ENCODE assay signal across 22 cellular contexts in the genomic region with DNA sequence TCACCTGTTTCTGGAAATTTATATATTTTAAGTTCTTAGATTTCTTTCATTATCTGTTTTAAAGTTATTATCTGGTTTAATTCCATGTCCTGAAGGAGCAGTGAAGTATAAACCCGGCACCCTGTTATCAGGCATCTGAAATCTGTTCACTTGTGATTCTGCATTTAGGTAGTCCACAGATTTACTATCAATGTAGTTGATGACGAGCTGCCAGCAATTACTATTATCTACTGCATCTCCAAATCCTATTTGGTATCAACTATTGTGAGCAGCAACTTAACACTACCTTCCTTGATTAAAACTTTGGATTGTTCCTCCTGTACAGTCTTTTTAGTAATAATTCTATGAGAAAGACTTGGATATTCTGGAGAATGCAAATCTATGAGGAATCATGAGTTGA.
"Had no signal": no experiment of that assay in that cellular context is flagged by ENCODE, and none has a peak within 500 bp of the region (broad histone marks: within the 10 kb centered on the region; RNA-seq: fewer than 3 reads in every experiment).

No MANE protein-coding gene starts in this region.

- ATAC-seq: left lung, lower lobe of right lung, right cardiac atrium had no signal

- DNase-seq: activated CD4-positive, alpha-beta memory T cell treated with anti-CD3 and anti-CD28 coated beads for 36 hours; activated CD4-positive, alpha-beta T cell treated with anti-CD3 and anti-CD28 coated beads, Interleukin-2, amount 10 ng/mL, durations not matched to agents 24 days and 14 days; activated CD4-positive, CD25-positive, alpha-beta regulatory T cell treated with anti-CD3 and anti-CD28 coated beads, Interleukin-2, amount 50 U/mL, for 72 hours; activated CD8-positive, alpha-beta memory T cell treated with anti-CD3 and anti-CD28 coated beads, Interleukin-2, amount 50 U/mL, for 4 hours; activated T-cell treated with anti-CD3 and anti-CD28 coated beads, Interleukin-2, amount 50 U/mL, for 1 hour; esophagus squamous epithelium; left lung; lower lobe of right lung; right cardiac atrium; spleen; stimulated activated naive CD4-positive, alpha-beta T cell treated with Interleukin-2 at 50 U/mL for 16 hours; SW 1271; T1000 had no signal

- H3K9me3 ChIP-seq: esophagus squamous epithelium, left lung, lower lobe of right lung, spleen, tibial nerve had no signal

- H3K9me3 Mint-ChIP-seq: activated CD4-positive, alpha-beta memory T cell treated with anti-CD3 and anti-CD28 coated beads for 36 hours; activated CD4-positive, alpha-beta T cell treated with anti-CD3 and anti-CD28 coated beads, Interleukin-2, amount 10 ng/mL, durations not matched to agents 24 days and 14 days; activated naive CD4-positive, alpha-beta T cell treated with anti-CD3 and anti-CD28 coated beads, Interleukin-2, amount 50 U/mL, for 24 hours; activated T-helper 2 cell treated with anti-CD3 and anti-CD28 coated beads, Interferon-gamma antibody, Interleukin-2, Interleukin-4, amounts not matched to agents 10 μg/mL and 5 μg/mL and 100 μg/mL, durations not matched to agents 14 hours and 24 hours and 36 hours; brain; dendritic cell treated with granulocyte-macrophage colony-stimulating factor and Interleukin-4, amounts not matched to agents 40 ng/mL and 50 ng/mL, for 4 days; T-helper 1 cell treated with Interleukin-12 subunit alpha and Interleukin-12 subunit beta and Interleukin-4 antibody, amounts not matched to agents 30 μg/mL and 1 μg/mL, for 36 hours had no signal

- H3K27me3 Mint-ChIP-seq: activated CD4-positive, alpha-beta memory T cell treated with anti-CD3 and anti-CD28 coated beads for 36 hours; activated CD4-positive, alpha-beta T cell treated with anti-CD3 and anti-CD28 coated beads, Interleukin-2, amount 10 ng/mL, durations not matched to agents 24 days and 14 days; activated naive CD4-positive, alpha-beta T cell treated with anti-CD3 and anti-CD28 coated beads, Interleukin-2, amount 50 U/mL, for 24 hours; brain; dendritic cell treated with granulocyte-macrophage colony-stimulating factor and Interleukin-4, amounts not matched to agents 40 ng/mL and 50 ng/mL, for 4 days had no signal

- H3K27ac ChIP-seq: epithelial cell of prostate, lower lobe of right lung, tibial nerve had no signal

- H3K4me3 ChIP-seq: esophagus squamous epithelium, left lung, lower lobe of right lung, spleen, tibial nerve had no signal

- FAIRE-seq: frontal cortex, urothelium cell line had no signal

- H3K27me3 ChIP-seq: esophagus squamous epithelium, left lung, spleen, tibial nerve had no signal

- H3K36me3 ChIP-seq: tibial nerve had no signal

- H3K4me3 Mint-ChIP-seq: activated CD4-positive, alpha-beta memory T cell treated with anti-CD3 and anti-CD28 coated beads for 36 hours; activated CD4-positive, alpha-beta T cell treated with anti-CD3 and anti-CD28 coated beads, Interleukin-2, amount 10 ng/mL, durations not matched to agents 24 days and 14 days; activated naive CD4-positive, alpha-beta T cell treated with anti-CD3 and anti-CD28 coated beads, Interleukin-2, amount 50 U/mL, for 24 hours; brain; dendritic cell treated with granulocyte-macrophage colony-stimulating factor and Interleukin-4, amounts not matched to agents 40 ng/mL and 50 ng/mL, for 4 days; T-helper 1 cell treated with Interleukin-12 subunit alpha and Interleukin-12 subunit beta and Interleukin-4 antibody, amounts not matched to agents 30 μg/mL and 1 μg/mL, for 36 hours had no signal

- H3K27ac Mint-ChIP-seq: activated T-helper 2 cell treated with anti-CD3 and anti-CD28 coated beads, Interferon-gamma antibody, Interleukin-2, Interleukin-4, amounts not matched to agents 10 μg/mL and 5 μg/mL and 100 μg/mL, durations not matched to agents 14 hours and 24 hours and 36 hours; dendritic cell treated with granulocyte-macrophage colony-stimulating factor and Interleukin-4, amounts not matched to agents 40 ng/mL and 50 ng/mL, for 4 days had no signal
